In genomic region chr10:122878799-122879338, GRCh38 we compare ENCODE assay signal across 1 cellular context.
TF ChIP-seq lines count a peak whose summit lies in the region.

No MANE protein-coding gene starts in this region.

TF ChIP-seq in HepG2, 621 proteins besides CTCF, POLR2A, EP300 and RAD21 (continued from another document):
- no peak for TF ChIP-seq SMYD3 (CRISPR knock-in tag; IDR thresholded peaks at IDR 0.05)
- TF ChIP-seq HMG20A (CRISPR knock-in tag; IDR thresholded peaks at IDR 0.05; ENCODE audit: borderline replicate concordance), result no peak
- no peak for TF ChIP-seq HOXA7 (CRISPR knock-in tag; IDR thresholded peaks at IDR 0.05)
- 0 out of 2 replicates have a peak, but pooled peaks have one; percentile 20 for TF ChIP-seq SP4 (CRISPR knock-in tag; IDR thresholded peaks at IDR 0.05)
- TF ChIP-seq ZNF121 (CRISPR knock-in tag; IDR thresholded peaks at IDR 0.05), result no peak
- no peak for TF ChIP-seq ONECUT2 (CRISPR knock-in tag; IDR thresholded peaks at IDR 0.05)
- no peak for TF ChIP-seq ZNF10 (CRISPR knock-in tag; IDR thresholded peaks at IDR 0.05; ENCODE audit: borderline replicate concordance, low read depth)
- no peak for TF ChIP-seq ATRX (CRISPR knock-in tag; IDR thresholded peaks at IDR 0.05; ENCODE audit: borderline replicate concordance)
- no peak for TF ChIP-seq GMEB2 (CRISPR knock-in tag; IDR thresholded peaks at IDR 0.05; ENCODE audit: low read depth)
- no peak for TF ChIP-seq RORA (CRISPR knock-in tag; IDR thresholded peaks at IDR 0.05)
- no peak for TF ChIP-seq ATF7 (IDR thresholded peaks at IDR 0.05)
- no peak for TF ChIP-seq ATF7 (CRISPR knock-in tag; IDR thresholded peaks at IDR 0.05)
- no peak for TF ChIP-seq ZNF496 (CRISPR knock-in tag; IDR thresholded peaks at IDR 0.05; ENCODE audit: insufficient replicate concordance)
- no peak for TF ChIP-seq ZNF414 (CRISPR knock-in tag; IDR thresholded peaks at IDR 0.05)
- TF ChIP-seq ZNF841 (CRISPR knock-in tag; IDR thresholded peaks at IDR 0.05; ENCODE audit: borderline replicate concordance), result 0 out of 2 replicates have a peak, but pooled peaks have one; percentile 6
- no peak for TF ChIP-seq IRF1 (CRISPR knock-in tag; IDR thresholded peaks at IDR 0.05; ENCODE audit: low read depth)
- no peak for TF ChIP-seq TERF1 (CRISPR knock-in tag; IDR thresholded peaks at IDR 0.05)
- 0 out of 2 replicates have a peak, but pooled peaks have one; percentile 57 for TF ChIP-seq ZNF512B (CRISPR knock-in tag; IDR thresholded peaks at IDR 0.05; ENCODE audit: borderline replicate concordance)
- no peak for TF ChIP-seq GMEB1 (CRISPR knock-in tag; IDR thresholded peaks at IDR 0.05; ENCODE audit: borderline replicate concordance)
- TF ChIP-seq NFKB2 (CRISPR knock-in tag; IDR thresholded peaks at IDR 0.05; ENCODE audit: borderline replicate concordance), result no peak
- TF ChIP-seq RFX1 (IDR thresholded peaks at IDR 0.05), result no peak
- TF ChIP-seq ATAD3A (CRISPR knock-in tag; IDR thresholded peaks at IDR 0.05), result no peak
- TF ChIP-seq ZNF460 (CRISPR knock-in tag; IDR thresholded peaks at IDR 0.05; ENCODE audit: borderline replicate concordance), result no peak
- TF ChIP-seq CHD2 (IDR thresholded peaks at IDR 0.05; ENCODE audit: low read depth, low read length), result peak; percentile 71; the same call in 1 of the 2 replicates
- TF ChIP-seq TEAD3 (CRISPR knock-in tag; optimal IDR thresholded peaks at IDR 0.05; ENCODE audit: borderline replicate concordance), result peak; percentile 7
- no peak for TF ChIP-seq ZNF253 (CRISPR knock-in tag; IDR thresholded peaks at IDR 0.05; ENCODE audit: borderline replicate concordance)
- TF ChIP-seq ZNF12 (CRISPR knock-in tag; IDR thresholded peaks at IDR 0.05), result no peak
- no peak for TF ChIP-seq BCL3 (CRISPR knock-in tag; IDR thresholded peaks at IDR 0.05)
- TF ChIP-seq PAX8 (CRISPR knock-in tag; IDR thresholded peaks at IDR 0.05; ENCODE audit: borderline replicate concordance), result no peak
- TF ChIP-seq ZNF34 (CRISPR knock-in tag; IDR thresholded peaks at IDR 0.05; ENCODE audit: borderline replicate concordance), result no peak
- no peak for TF ChIP-seq ZNF577 (CRISPR knock-in tag; IDR thresholded peaks at IDR 0.05; ENCODE audit: borderline replicate concordance, low read depth)
- TF ChIP-seq KDM5A (IDR thresholded peaks at IDR 0.05; ENCODE audit: borderline replicate concordance, low read length), result no peak
- TF ChIP-seq ZNF788 (CRISPR knock-in tag; IDR thresholded peaks at IDR 0.05; ENCODE audit: borderline replicate concordance), result 0 out of 2 replicates have a peak, but pooled peaks have one; percentile 1
- TF ChIP-seq REST (IDR thresholded peaks at IDR 0.05; ENCODE audit: borderline replicate concordance in 1 of 2, low read depth in 1 of 2, low read length in 2 of 2), result no peak
- no peak for TF ChIP-seq ZNF674 (CRISPR knock-in tag; IDR thresholded peaks at IDR 0.05; ENCODE audit: low read depth)
- TF ChIP-seq ZNF256 (CRISPR knock-in tag; conservative IDR thresholded peaks at IDR 0.05), result no peak
- TF ChIP-seq NFKBIZ (CRISPR knock-in tag; IDR thresholded peaks at IDR 0.05), result no peak
